Comparison of ENCODE assay signal across 8 cellular contexts in genomic region chr3:184040010-184040409, GRCh38. TPM values are rescaled to one million over a fixed set of nuclear protein-coding genes. Genes with fewer than 3 reads are reported as not detected.
DNase-seq lines count a peak whose midpoint lies in the region; ATAC-seq and TF ChIP-seq lines count a peak whose summit lies in the region.

No MANE protein-coding gene starts in this region.

- H3K4me1 ChIP-seq in Panc1 (ENCODE audit: control insufficient read depth, insufficient read depth, low read length), result no peaks in the 10 kb centered on the region

- BruUV-seq in Panc1 (replicated peaks; lab: Mats Ljungman, UMichigan), result no TSS peak

- TF ChIP-seq CTCF in GM12875 (IDR thresholded peaks at IDR 0.05; ENCODE audit: borderline replicate concordance, insufficient read depth, low read depth, low read length) (0 out of 2 replicates have a peak, but pooled peaks have one; percentile 12), Panc1 (IDR thresholded peaks at IDR 0.05) (peak; percentile 90), fibroblast of the aortic adventitia (IDR thresholded peaks at IDR 0.05; ENCODE audit: insufficient read depth, low read length) (peak; percentile 48)

- 0 out of 2 replicates have a peak, but pooled peaks cover 1% of the 10 kb centered on the region for H3K27me3 ChIP-seq in Panc1 (ENCODE audit: control insufficient read depth, insufficient read depth, low read length)

- CTCF ChIA-PET in Panc1 (lab: Charles Lee), result interaction anchor here (0.5 to 1.1 kb wide), 5 partner anchors 77 to 249 kb away, joined by 3 to 4 read pairs (median 4); partner anchors contain the start of genes AP2M1 and EIF2B5

- H3K27ac ChIP-seq in Panc1 (ENCODE audit: low read length), result no peak overlapping the region

- DNase-seq in ACHN (peak; percentile 41), Panc1 (ENCODE audit: low read depth, low spot score) (no peak), fibroblast of the aortic adventitia (ENCODE audit: low read depth) (peak; percentile 24), superior temporal gyrus (ENCODE audit: extremely low spot score) (no peak), LoVo (ENCODE audit: low spot score) (no peak), NCI-H345 (lab: John Stamatoyannopoulos, UW) (no peak), hypothalamus (lab: John Stamatoyannopoulos, UW) (no peak)

- H3K36me3 ChIP-seq in Panc1 (ENCODE audit: control insufficient read depth, insufficient read depth, low read length), result no peaks in the 10 kb centered on the region

- H3K9me3 ChIP-seq in Panc1 (ENCODE audit: control insufficient read depth, insufficient read depth, low read depth, low read length), result no peaks in the 10 kb centered on the region

- POLR2A ChIA-PET in Panc1 (lab: Charles Lee), result no interaction called here

- peak; percentile 97 for ATAC-seq in Panc1

- intact Hi-C loops in Panc1 (cut with micrococcal nuclease; ENCODE audit: unreplicated experiment), result loop anchor here (2.0 to 10.0 kb wide), 2 partner anchors 95 to 247 kb away; partner anchors contain the start of gene EIF2B5

- in situ Hi-C loops in ACHN (cut with HindIII; ENCODE audit: low pct_ligation_motif_present, low pct_unique_long_range_greater_than_20kb, low sequenced_read_pairs), result no loop called here
- in situ Hi-C loops in Panc1 (cut with HindIII; ENCODE audit: low pct_unique_long_range_greater_than_20kb, low sequenced_read_pairs), result no loop called here

- H3K4me3 ChIP-seq in GM12875 (ENCODE audit: low read depth, low read length) (no peak overlapping the region), Panc1 (ENCODE audit: low read depth in 2 of 2, low read length in 2 of 2) (no peak overlapping the region), fibroblast of the aortic adventitia (ENCODE audit: low read depth, low read length) (no peak overlapping the region)

RNA-seq across cellular contexts. Expression of gene HTR3D, which starts 8.5 kb away (rescaled TPM):
- not detected for total RNA-seq in Panc1 (2021; ENCODE audit: unreplicated experiment)
- not detected for polyA plus RNA-seq in Panc1 (2012; ENCODE audit: insufficient read length)
- not detected in 2 replicates for total RNA-seq in fibroblast of the aortic adventitia (ENCODE audit: low replicate concordance)

RNA-seq across cellular contexts. Expression of gene HTR3C, which starts 12.8 kb away (rescaled TPM):
- total RNA-seq in Panc1 (2021; ENCODE audit: unreplicated experiment), result not detected
- polyA plus RNA-seq in Panc1 (2012; ENCODE audit: insufficient read length), result not detected
- not detected in 2 replicates for total RNA-seq in fibroblast of the aortic adventitia (ENCODE audit: low replicate concordance)

RNA-seq across cellular contexts. Expression of gene ABCC5, which starts 22.3 kb away (rescaled TPM):
- total RNA-seq in Panc1 (2021; ENCODE audit: unreplicated experiment) (35.1 TPM), fibroblast of the aortic adventitia (ENCODE audit: low replicate concordance) (21.2 and 24.2 TPM in 2 replicates)
- polyA plus RNA-seq in Panc1 (2012; ENCODE audit: insufficient read length), result 22.1 TPM

RNA-seq across cellular contexts. Expression of gene HTR3E, which starts 56.9 kb away (rescaled TPM):
- total RNA-seq in Panc1 (2021; ENCODE audit: unreplicated experiment) (not detected), fibroblast of the aortic adventitia (ENCODE audit: low replicate concordance) (not detected in 2 replicates)
- polyA plus RNA-seq in Panc1 (2012; ENCODE audit: insufficient read length), result not detected

Comparison
In these comparisons a context has a peak if more than half of its experiments do, and no peak if none do; other contexts are left out.
1. DNase-seq: peak in ACHN (single experiment) and fibroblast of the aortic adventitia (single experiment); none in Panc1 (single experiment), superior temporal gyrus (single experiment), LoVo (single experiment), NCI-H345 (single experiment) and hypothalamus (0 of 51).
2. CTCF ChIP-seq: peak in every context shown above with its lines; median percentile 90 in Panc1; 48 in fibroblast of the aortic adventitia; 12 in GM12875.